2 cellular contexts compared by ENCODE assay signal in the genomic region with DNA sequence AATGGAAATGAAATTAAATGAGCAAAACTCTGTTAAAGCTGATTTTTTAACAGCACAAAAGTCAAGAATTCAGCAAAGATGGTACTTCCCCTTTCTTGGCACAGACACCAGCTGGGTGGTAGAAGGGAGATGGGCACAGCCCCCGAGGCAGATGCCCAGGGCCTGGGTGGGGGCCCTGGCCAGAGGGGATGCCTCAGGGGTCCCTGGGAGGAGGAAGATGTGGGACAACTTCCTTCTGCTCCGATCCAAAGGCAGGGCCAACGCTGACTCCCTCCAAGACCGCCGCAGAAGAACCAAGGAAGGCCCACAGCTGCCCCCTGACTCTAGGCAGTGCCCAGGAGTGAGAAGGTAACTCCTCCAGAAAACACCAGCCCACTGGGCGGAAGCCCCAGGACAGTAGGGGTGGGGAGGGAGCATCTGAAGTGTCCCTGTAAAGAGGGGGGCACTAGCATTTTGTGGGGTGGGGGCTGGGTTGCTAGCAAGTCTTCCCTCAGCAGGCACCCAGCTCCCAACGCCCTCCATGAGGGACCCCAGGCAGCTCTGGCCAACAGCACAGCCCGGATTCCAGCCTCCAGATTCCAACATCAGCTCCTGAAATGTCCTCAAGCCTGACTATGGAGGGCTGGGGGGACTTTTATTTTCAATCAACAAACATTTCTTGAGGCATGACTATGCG.
TF ChIP-seq lines count a peak whose summit lies in the region.

No MANE protein-coding gene starts in this region.

TF ChIP-seq in SK-N-SH, 30 proteins besides CTCF, POLR2A, EP300 and RAD21:
- no peak for TF ChIP-seq GABPA (IDR thresholded peaks at IDR 0.05; ENCODE audit: low read depth)
- no peak for TF ChIP-seq NFIC (IDR thresholded peaks at IDR 0.05; ENCODE audit: borderline replicate concordance)
- TF ChIP-seq, protein P1, sequence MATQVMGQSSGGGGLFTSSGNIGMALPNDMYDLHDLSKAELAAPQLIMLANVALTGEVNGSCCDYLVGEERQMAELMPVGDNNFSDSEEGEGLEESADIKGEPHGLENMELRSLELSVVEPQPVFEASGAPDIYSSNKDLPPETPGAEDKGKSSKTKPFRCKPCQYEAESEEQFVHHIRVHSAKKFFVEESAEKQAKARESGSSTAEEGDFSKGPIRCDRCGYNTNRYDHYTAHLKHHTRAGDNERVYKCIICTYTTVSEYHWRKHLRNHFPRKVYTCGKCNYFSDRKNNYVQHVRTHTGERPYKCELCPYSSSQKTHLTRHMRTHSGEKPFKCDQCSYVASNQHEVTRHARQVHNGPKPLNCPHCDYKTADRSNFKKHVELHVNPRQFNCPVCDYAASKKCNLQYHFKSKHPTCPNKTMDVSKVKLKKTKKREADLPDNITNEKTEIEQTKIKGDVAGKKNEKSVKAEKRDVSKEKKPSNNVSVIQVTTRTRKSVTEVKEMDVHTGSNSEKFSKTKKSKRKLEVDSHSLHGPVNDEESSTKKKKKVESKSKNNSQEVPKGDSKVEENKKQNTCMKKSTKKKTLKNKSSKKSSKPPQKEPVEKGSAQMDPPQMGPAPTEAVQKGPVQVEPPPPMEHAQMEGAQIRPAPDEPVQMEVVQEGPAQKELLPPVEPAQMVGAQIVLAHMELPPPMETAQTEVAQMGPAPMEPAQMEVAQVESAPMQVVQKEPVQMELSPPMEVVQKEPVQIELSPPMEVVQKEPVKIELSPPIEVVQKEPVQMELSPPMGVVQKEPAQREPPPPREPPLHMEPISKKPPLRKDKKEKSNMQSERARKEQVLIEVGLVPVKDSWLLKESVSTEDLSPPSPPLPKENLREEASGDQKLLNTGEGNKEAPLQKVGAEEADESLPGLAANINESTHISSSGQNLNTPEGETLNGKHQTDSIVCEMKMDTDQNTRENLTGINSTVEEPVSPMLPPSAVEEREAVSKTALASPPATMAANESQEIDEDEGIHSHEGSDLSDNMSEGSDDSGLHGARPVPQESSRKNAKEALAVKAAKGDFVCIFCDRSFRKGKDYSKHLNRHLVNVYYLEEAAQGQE (IDR thresholded peaks at IDR 0.05; ENCODE audit: low read depth, low read length), result no peak
- no peak for TF ChIP-seq FOXJ3 (CRISPR knock-in tag; IDR thresholded peaks at IDR 0.05)
- no peak for TF ChIP-seq MEF2A (IDR thresholded peaks at IDR 0.05; ENCODE audit: borderline replicate concordance, low read depth)
TF ChIP-seq in SK-N-SH: peak in this region for 0.

TF ChIP-seq in SK-N-SH treated with all-trans-retinoic acid at 6 μM for 48 hours, 23 proteins besides CTCF, POLR2A, EP300 and RAD21:
- TF ChIP-seq, protein P2, sequence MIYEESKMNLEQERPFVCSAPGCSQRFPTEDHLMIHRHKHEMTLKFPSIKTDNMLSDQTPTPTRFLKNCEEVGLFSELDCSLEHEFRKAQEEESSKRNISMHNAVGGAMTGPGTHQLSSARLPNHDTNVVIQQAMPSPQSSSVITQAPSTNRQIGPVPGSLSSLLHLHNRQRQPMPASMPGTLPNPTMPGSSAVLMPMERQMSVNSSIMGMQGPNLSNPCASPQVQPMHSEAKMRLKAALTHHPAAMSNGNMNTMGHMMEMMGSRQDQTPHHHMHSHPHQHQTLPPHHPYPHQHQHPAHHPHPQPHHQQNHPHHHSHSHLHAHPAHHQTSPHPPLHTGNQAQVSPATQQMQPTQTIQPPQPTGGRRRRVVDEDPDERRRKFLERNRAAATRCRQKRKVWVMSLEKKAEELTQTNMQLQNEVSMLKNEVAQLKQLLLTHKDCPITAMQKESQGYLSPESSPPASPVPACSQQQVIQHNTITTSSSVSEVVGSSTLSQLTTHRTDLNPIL (CRISPR knock-in tag; IDR thresholded peaks at IDR 0.05; ENCODE audit: low read depth), result no peak
- TF ChIP-seq TCF4 (CRISPR knock-in tag; IDR thresholded peaks at IDR 0.05; ENCODE audit: borderline replicate concordance) (no peak), OSR1 (CRISPR knock-in tag; IDR thresholded peaks at IDR 0.05) (no peak), GLIS3 (CRISPR knock-in tag; IDR thresholded peaks at IDR 0.05) (no peak), ZNF565 (CRISPR knock-in tag; conservative IDR thresholded peaks at IDR 0.05; ENCODE audit: low read depth) (no peak), ARNTL (CRISPR knock-in tag; IDR thresholded peaks at IDR 0.05; ENCODE audit: borderline replicate concordance, low read depth) (no peak), ZNF8 (CRISPR knock-in tag; IDR thresholded peaks at IDR 0.05) (no peak), BACH2 (CRISPR knock-in tag; IDR thresholded peaks at IDR 0.05; ENCODE audit: borderline replicate concordance) (no peak), ZNF70 (CRISPR knock-in tag; IDR thresholded peaks at IDR 0.05) (no peak), ZFP30 (CRISPR knock-in tag; IDR thresholded peaks at IDR 0.05) (no peak), CSDC2 (CRISPR knock-in tag; IDR thresholded peaks at IDR 0.05) (no peak)
- TF ChIP-seq, protein P3, sequence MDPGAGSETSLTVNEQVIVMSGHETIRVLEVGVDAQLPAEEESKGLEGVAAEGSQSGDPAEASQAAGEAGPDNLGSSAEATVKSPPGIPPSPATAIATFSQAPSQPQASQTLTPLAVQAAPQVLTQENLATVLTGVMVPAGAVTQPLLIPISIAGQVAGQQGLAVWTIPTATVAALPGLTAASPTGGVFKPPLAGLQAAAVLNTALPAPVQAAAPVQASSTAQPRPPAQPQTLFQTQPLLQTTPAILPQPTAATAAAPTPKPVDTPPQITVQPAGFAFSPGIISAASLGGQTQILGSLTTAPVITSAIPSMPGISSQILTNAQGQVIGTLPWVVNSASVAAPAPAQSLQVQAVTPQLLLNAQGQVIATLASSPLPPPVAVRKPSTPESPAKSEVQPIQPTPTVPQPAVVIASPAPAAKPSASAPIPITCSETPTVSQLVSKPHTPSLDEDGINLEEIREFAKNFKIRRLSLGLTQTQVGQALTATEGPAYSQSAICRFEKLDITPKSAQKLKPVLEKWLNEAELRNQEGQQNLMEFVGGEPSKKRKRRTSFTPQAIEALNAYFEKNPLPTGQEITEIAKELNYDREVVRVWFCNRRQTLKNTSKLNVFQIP (CRISPR knock-in tag; IDR thresholded peaks at IDR 0.05; ENCODE audit: borderline replicate concordance, low read depth), result no peak
- TF ChIP-seq, protein P4, sequence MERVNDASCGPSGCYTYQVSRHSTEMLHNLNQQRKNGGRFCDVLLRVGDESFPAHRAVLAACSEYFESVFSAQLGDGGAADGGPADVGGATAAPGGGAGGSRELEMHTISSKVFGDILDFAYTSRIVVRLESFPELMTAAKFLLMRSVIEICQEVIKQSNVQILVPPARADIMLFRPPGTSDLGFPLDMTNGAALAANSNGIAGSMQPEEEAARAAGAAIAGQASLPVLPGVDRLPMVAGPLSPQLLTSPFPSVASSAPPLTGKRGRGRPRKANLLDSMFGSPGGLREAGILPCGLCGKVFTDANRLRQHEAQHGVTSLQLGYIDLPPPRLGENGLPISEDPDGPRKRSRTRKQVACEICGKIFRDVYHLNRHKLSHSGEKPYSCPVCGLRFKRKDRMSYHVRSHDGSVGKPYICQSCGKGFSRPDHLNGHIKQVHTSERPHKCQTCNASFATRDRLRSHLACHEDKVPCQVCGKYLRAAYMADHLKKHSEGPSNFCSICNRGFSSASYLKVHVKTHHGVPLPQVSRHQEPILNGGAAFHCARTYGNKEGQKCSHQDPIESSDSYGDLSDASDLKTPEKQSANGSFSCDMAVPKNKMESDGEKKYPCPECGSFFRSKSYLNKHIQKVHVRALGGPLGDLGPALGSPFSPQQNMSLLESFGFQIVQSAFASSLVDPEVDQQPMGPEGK (CRISPR knock-in tag; IDR thresholded peaks at IDR 0.05; ENCODE audit: borderline replicate concordance), result no peak
- TF ChIP-seq, protein P5, sequence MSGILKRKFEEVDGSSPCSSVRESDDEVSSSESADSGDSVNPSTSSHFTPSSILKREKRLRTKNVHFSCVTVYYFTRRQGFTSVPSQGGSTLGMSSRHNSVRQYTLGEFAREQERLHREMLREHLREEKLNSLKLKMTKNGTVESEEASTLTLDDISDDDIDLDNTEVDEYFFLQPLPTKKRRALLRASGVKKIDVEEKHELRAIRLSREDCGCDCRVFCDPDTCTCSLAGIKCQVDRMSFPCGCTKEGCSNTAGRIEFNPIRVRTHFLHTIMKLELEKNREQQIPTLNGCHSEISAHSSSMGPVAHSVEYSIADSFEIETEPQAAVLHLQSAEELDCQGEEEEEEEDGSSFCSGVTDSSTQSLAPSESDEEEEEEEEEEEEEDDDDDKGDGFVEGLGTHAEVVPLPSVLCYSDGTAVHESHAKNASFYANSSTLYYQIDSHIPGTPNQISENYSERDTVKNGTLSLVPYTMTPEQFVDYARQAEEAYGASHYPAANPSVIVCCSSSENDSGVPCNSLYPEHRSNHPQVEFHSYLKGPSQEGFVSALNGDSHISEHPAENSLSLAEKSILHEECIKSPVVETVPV (CRISPR knock-in tag; IDR thresholded peaks at IDR 0.05), result no peak
